1 cellular context compared by ENCODE assay signal in the genomic region with DNA sequence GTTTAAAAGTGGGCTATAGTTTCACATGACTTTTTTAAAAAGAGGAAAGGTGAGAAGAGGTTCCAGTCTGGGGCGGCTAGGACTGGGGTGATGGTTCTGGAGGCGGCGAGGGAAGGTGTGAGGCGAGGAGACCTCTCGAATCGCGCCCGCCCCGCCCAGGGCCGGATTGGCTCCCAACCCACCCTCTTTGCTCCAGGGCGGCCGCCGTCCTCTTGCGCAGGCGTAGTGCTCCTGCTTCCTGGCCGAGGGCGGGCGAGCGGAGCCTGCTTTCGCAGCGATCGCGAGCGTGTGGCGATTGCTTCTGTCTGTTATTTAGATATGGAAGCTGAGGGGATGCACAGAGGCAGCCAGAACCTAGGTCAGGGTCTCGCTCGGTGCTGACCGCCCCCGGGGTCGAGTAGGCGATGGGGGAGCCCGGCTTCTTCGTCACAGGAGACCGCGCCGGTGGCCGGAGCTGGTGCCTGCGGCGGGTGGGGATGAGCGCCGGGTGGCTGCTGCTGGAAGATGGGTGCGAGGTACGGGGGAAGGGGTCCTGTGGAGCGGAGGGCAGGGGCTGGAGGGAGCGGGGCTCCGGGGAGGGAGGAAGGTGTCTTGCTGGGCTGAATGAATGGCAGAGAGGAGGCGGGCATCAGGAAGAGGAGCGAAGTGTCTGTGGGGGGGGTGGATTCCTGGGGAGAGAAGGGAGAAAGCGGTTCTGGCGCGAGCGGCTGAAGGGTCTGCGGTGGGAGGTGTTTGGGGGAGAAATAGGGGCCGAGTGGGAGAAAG.
A peak's percentile ranks its signal among the peaks of the same experiment; 100 is the strongest.
TF ChIP-seq lines count a peak whose summit lies in the region.

A gene with protein sequence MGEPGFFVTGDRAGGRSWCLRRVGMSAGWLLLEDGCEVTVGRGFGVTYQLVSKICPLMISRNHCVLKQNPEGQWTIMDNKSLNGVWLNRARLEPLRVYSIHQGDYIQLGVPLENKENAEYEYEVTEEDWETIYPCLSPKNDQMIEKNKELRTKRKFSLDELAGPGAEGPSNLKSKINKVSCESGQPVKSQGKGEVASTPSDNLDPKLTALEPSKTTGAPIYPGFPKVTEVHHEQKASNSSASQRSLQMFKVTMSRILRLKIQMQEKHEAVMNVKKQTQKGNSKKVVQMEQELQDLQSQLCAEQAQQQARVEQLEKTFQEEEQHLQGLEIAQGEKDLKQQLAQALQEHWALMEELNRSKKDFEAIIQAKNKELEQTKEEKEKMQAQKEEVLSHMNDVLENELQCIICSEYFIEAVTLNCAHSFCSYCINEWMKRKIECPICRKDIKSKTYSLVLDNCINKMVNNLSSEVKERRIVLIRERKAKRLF (plus strand): TSS at position 223 of the 765 bp plus-strand sequence. CDS start 182 bp downstream, at position 405.

TF ChIP-seq in HepG2, 621 proteins besides CTCF, POLR2A, EP300 and RAD21 (continued from another document and continues in another):
- TF ChIP-seq, protein P1, sequence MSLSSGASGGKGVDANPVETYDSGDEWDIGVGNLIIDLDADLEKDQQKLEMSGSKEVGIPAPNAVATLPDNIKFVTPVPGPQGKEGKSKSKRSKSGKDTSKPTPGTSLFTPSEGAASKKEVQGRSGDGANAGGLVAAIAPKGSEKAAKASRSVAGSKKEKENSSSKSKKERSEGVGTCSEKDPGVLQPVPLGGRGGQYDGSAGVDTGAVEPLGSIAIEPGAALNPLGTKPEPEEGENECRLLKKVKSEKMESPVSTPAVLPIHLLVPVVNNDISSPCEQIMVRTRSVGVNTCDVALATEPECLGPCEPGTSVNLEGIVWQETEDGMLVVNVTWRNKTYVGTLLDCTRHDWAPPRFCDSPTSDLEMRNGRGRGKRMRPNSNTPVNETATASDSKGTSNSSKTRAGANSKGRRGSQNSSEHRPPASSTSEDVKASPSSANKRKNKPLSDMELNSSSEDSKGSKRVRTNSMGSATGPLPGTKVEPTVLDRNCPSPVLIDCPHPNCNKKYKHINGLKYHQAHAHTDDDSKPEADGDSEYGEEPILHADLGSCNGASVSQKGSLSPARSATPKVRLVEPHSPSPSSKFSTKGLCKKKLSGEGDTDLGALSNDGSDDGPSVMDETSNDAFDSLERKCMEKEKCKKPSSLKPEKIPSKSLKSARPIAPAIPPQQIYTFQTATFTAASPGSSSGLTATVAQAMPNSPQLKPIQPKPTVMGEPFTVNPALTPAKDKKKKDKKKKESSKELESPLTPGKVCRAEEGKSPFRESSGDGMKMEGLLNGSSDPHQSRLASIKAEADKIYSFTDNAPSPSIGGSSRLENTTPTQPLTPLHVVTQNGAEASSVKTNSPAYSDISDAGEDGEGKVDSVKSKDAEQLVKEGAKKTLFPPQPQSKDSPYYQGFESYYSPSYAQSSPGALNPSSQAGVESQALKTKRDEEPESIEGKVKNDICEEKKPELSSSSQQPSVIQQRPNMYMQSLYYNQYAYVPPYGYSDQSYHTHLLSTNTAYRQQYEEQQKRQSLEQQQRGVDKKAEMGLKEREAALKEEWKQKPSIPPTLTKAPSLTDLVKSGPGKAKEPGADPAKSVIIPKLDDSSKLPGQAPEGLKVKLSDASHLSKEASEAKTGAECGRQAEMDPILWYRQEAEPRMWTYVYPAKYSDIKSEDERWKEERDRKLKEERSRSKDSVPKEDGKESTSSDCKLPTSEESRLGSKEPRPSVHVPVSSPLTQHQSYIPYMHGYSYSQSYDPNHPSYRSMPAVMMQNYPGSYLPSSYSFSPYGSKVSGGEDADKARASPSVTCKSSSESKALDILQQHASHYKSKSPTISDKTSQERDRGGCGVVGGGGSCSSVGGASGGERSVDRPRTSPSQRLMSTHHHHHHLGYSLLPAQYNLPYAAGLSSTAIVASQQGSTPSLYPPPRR (CRISPR knock-in tag; IDR thresholded peaks at IDR 0.05; ENCODE audit: borderline replicate concordance), result peak; percentile 67; the same call in 1 of the 2 replicates
- TF ChIP-seq, protein P2, sequence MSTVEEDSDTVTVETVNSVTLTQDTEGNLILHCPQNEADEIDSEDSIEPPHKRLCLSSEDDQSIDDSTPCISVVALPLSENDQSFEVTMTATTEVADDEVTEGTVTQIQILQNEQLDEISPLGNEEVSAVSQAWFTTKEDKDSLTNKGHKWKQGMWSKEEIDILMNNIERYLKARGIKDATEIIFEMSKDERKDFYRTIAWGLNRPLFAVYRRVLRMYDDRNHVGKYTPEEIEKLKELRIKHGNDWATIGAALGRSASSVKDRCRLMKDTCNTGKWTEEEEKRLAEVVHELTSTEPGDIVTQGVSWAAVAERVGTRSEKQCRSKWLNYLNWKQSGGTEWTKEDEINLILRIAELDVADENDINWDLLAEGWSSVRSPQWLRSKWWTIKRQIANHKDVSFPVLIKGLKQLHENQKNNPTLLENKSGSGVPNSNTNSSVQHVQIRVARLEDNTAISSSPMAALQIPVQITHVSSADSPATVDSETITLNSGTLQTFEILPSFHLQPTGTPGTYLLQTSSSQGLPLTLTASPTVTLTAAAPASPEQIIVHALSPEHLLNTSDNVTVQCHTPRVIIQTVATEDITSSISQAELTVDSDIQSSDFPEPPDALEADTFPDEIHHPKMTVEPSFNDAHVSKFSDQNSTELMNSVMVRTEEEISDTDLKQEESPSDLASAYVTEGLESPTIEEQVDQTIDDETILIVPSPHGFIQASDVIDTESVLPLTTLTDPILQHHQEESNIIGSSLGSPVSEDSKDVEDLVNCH (CRISPR knock-in tag; IDR thresholded peaks at IDR 0.05), result 0 out of 2 replicates have a peak, but pooled peaks have one; percentile 65
- no peak for TF ChIP-seq RFX3 (CRISPR knock-in tag; IDR thresholded peaks at IDR 0.05)
- TF ChIP-seq MAZ (IDR thresholded peaks at IDR 0.05; ENCODE audit: borderline replicate concordance, low read depth, low read length), result 0 out of 2 replicates have a peak, but pooled peaks have one; percentile 36
- peak; percentile 59 for TF ChIP-seq MAZ (CRISPR knock-in tag; IDR thresholded peaks at IDR 0.05; ENCODE audit: low read depth)
- no peak for TF ChIP-seq TARDBP (CRISPR knock-in tag; IDR thresholded peaks at IDR 0.05)
- no peak for TF ChIP-seq KDM6A (CRISPR knock-in tag; IDR thresholded peaks at IDR 0.05; ENCODE audit: low read depth)
- TF ChIP-seq ZNF775 (CRISPR knock-in tag; IDR thresholded peaks at IDR 0.05; ENCODE audit: borderline replicate concordance), result no peak
- TF ChIP-seq DPF2 (CRISPR knock-in tag; IDR thresholded peaks at IDR 0.05; ENCODE audit: borderline replicate concordance, low read depth), result 0 out of 2 replicates have a peak, but pooled peaks have one; percentile 33
- TF ChIP-seq MAF1 (CRISPR knock-in tag; IDR thresholded peaks at IDR 0.05; ENCODE audit: borderline replicate concordance), result no peak
- TF ChIP-seq ZNF616 (CRISPR knock-in tag; IDR thresholded peaks at IDR 0.05; ENCODE audit: low read depth), result no peak; the same call in 1 of the 2 replicates
- TF ChIP-seq, protein P3, sequence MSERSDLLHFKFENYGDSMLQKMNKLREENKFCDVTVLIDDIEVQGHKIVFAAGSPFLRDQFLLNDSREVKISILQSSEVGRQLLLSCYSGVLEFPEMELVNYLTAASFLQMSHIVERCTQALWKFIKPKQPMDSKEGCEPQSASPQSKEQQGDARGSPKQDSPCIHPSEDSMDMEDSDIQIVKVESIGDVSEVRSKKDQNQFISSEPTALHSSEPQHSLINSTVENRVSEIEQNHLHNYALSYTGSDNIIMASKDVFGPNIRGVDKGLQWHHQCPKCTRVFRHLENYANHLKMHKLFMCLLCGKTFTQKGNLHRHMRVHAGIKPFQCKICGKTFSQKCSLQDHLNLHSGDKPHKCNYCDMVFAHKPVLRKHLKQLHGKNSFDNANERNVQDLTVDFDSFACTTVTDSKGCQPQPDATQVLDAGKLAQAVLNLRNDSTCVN (CRISPR knock-in tag; IDR thresholded peaks at IDR 0.05; ENCODE audit: borderline replicate concordance), result 0 out of 2 replicates have a peak, but pooled peaks have one; percentile 16
- TF ChIP-seq ZNF337 (CRISPR knock-in tag; IDR thresholded peaks at IDR 0.05; ENCODE audit: borderline replicate concordance, low read depth), result no peak
- TF ChIP-seq GATA4 (IDR thresholded peaks at IDR 0.05; ENCODE audit: borderline replicate concordance, low read depth), result no peak; the same call in 1 of the 2 replicates
- TF ChIP-seq, protein P4, sequence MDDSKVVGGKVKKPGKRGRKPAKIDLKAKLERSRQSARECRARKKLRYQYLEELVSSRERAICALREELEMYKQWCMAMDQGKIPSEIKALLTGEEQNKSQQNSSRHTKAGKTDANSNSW (CRISPR knock-in tag; IDR thresholded peaks at IDR 0.05; ENCODE audit: borderline replicate concordance), result no peak
- no peak for TF ChIP-seq HNRNPUL1 (IDR thresholded peaks at IDR 0.05; ENCODE audit: low read depth, low read length)
- 0 out of 2 replicates have a peak, but pooled peaks have one; percentile 47 for TF ChIP-seq RELA (CRISPR knock-in tag; IDR thresholded peaks at IDR 0.05)
- TF ChIP-seq HMG20A (CRISPR knock-in tag; IDR thresholded peaks at IDR 0.05; ENCODE audit: borderline replicate concordance), result no peak
- TF ChIP-seq, protein P5, sequence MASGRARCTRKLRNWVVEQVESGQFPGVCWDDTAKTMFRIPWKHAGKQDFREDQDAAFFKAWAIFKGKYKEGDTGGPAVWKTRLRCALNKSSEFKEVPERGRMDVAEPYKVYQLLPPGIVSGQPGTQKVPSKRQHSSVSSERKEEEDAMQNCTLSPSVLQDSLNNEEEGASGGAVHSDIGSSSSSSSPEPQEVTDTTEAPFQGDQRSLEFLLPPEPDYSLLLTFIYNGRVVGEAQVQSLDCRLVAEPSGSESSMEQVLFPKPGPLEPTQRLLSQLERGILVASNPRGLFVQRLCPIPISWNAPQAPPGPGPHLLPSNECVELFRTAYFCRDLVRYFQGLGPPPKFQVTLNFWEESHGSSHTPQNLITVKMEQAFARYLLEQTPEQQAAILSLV (CRISPR knock-in tag; IDR thresholded peaks at IDR 0.05; ENCODE audit: borderline replicate concordance), result peak; percentile 43; the same call in 1 of the 2 replicates
- 0 out of 2 replicates have a peak, but pooled peaks have one; percentile 15 for TF ChIP-seq FOXM1 (CRISPR knock-in tag; IDR thresholded peaks at IDR 0.05)
- TF ChIP-seq, protein P6, sequence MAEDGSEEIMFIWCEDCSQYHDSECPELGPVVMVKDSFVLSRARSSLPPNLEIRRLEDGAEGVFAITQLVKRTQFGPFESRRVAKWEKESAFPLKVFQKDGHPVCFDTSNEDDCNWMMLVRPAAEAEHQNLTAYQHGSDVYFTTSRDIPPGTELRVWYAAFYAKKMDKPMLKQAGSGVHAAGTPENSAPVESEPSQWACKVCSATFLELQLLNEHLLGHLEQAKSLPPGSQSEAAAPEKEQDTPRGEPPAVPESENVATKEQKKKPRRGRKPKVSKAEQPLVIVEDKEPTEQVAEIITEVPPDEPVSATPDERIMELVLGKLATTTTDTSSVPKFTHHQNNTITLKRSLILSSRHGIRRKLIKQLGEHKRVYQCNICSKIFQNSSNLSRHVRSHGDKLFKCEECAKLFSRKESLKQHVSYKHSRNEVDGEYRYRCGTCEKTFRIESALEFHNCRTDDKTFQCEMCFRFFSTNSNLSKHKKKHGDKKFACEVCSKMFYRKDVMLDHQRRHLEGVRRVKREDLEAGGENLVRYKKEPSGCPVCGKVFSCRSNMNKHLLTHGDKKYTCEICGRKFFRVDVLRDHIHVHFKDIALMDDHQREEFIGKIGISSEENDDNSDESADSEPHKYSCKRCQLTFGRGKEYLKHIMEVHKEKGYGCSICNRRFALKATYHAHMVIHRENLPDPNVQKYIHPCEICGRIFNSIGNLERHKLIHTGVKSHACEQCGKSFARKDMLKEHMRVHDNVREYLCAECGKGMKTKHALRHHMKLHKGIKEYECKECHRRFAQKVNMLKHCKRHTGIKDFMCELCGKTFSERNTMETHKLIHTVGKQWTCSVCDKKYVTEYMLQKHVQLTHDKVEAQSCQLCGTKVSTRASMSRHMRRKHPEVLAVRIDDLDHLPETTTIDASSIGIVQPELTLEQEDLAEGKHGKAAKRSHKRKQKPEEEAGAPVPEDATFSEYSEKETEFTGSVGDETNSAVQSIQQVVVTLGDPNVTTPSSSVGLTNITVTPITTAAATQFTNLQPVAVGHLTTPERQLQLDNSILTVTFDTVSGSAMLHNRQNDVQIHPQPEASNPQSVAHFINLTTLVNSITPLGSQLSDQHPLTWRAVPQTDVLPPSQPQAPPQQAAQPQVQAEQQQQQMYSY (CRISPR knock-in tag; IDR thresholded peaks at IDR 0.05), result peak; percentile 45; the same call in 1 of the 2 replicates
- TF ChIP-seq MXD4 (CRISPR knock-in tag; IDR thresholded peaks at IDR 0.05), result peak; percentile 54
- no peak for TF ChIP-seq ZNF841 (CRISPR knock-in tag; IDR thresholded peaks at IDR 0.05; ENCODE audit: borderline replicate concordance)
- no peak; the same call in 1 of the 2 replicates for TF ChIP-seq SP2 (CRISPR knock-in tag; IDR thresholded peaks at IDR 0.05)
- peak; percentile 73; the same call in 1 of the 2 replicates for TF ChIP-seq ZFP36L1 (CRISPR knock-in tag; IDR thresholded peaks at IDR 0.05)
- peak; percentile 57; the same call in 1 of the 2 replicates for TF ChIP-seq ZBTB38 (CRISPR knock-in tag; IDR thresholded peaks at IDR 0.05)
- no peak for TF ChIP-seq SIX4 (CRISPR knock-in tag; IDR thresholded peaks at IDR 0.05)
- TF ChIP-seq KAT7 (CRISPR knock-in tag; IDR thresholded peaks at IDR 0.05; ENCODE audit: borderline replicate concordance), result peak; percentile 70; the same call in 1 of the 2 replicates
- TF ChIP-seq, protein P7, sequence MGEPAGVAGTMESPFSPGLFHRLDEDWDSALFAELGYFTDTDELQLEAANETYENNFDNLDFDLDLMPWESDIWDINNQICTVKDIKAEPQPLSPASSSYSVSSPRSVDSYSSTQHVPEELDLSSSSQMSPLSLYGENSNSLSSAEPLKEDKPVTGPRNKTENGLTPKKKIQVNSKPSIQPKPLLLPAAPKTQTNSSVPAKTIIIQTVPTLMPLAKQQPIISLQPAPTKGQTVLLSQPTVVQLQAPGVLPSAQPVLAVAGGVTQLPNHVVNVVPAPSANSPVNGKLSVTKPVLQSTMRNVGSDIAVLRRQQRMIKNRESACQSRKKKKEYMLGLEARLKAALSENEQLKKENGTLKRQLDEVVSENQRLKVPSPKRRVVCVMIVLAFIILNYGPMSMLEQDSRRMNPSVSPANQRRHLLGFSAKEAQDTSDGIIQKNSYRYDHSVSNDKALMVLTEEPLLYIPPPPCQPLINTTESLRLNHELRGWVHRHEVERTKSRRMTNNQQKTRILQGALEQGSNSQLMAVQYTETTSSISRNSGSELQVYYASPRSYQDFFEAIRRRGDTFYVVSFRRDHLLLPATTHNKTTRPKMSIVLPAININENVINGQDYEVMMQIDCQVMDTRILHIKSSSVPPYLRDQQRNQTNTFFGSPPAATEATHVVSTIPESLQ (CRISPR knock-in tag; conservative IDR thresholded peaks at IDR 0.05), result no peak
- TF ChIP-seq ZMYM2 (CRISPR knock-in tag; IDR thresholded peaks at IDR 0.05), result no peak
- no peak for TF ChIP-seq CCDC6 (CRISPR knock-in tag; IDR thresholded peaks at IDR 0.05)
- TF ChIP-seq, protein P8, sequence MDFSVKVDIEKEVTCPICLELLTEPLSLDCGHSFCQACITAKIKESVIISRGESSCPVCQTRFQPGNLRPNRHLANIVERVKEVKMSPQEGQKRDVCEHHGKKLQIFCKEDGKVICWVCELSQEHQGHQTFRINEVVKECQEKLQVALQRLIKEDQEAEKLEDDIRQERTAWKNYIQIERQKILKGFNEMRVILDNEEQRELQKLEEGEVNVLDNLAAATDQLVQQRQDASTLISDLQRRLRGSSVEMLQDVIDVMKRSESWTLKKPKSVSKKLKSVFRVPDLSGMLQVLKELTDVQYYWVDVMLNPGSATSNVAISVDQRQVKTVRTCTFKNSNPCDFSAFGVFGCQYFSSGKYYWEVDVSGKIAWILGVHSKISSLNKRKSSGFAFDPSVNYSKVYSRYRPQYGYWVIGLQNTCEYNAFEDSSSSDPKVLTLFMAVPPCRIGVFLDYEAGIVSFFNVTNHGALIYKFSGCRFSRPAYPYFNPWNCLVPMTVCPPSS (IDR thresholded peaks at IDR 0.05), result no peak
- TF ChIP-seq MBD4 (IDR thresholded peaks at IDR 0.05; ENCODE audit: borderline replicate concordance, low read length), result no peak
- TF ChIP-seq ZNF292 (CRISPR knock-in tag; IDR thresholded peaks at IDR 0.05; ENCODE audit: borderline replicate concordance, low read depth), result peak; percentile 70
- no peak for TF ChIP-seq NFIB (CRISPR knock-in tag; IDR thresholded peaks at IDR 0.05; ENCODE audit: borderline replicate concordance)
- TF ChIP-seq FOXP1 (IDR thresholded peaks at IDR 0.05), result no peak
- TF ChIP-seq FOXP1 (CRISPR knock-in tag; IDR thresholded peaks at IDR 0.05), result no peak
